Comparison of ENCODE assay signal across 34 cellular contexts in the genomic region with DNA sequence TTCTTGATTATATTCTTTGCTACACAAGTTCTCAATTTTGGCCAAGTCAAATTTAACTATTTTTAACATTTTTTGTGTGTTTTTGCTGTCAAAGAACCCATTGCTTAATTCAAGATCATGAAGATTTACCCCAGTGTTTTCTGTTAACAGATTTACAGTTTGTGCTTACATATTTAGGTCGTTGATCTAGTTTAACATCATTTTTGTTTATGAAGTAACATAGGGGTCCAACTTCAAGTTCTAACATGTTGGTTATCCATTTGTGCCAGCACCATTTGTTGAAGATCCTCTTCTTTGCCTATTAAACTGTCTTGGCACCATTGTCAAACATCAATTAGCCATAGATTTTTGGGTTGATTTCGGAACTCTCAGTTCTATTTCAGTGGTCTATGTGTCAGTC.
"Had no signal": no experiment of that assay in that cellular context is flagged by ENCODE, and none has a peak within 500 bp of the region (broad histone marks: within the 10 kb centered on the region; RNA-seq: fewer than 3 reads in every experiment).

No MANE protein-coding gene starts in this region.

- DNase-seq: Karpas-422, Kasumi-1, MG63, MM.1S, MV-4-11, NCI-H1048, NCI-H1092, NCI-H1092 treated with DMSO at 0.1 percent for 48 hours, NCI-H1105, NCI-H1105 treated with DMSO at 0.1 percent for 48 hours, NCI-H1417, NCI-H1417 treated with DMSO at 0.1 percent for 48 hours, NCI-H1436, NCI-H1436 treated with DMSO at 0.1 percent for 48 hours, NCI-H146, NCI-H1694, NCI-H1694 treated with DMSO at 0.1 percent for 48 hours, NCI-H187, NCI-H187 treated with DMSO at 0.1 percent for 48 hours, NCI-H1930, NCI-H2029, NCI-H2029 treated with DMSO at 0.1 percent for 48 hours, NCI-H2081, NCI-H2081 treated with DMSO at 0.1 percent for 48 hours, NCI-H2107, NCI-H2171, NCI-H2171 treated with DMSO at 0.1 percent for 48 hours, NCI-H2227 treated with DMSO at 0.1 percent for 48 hours, NCI-H226, NCI-H345, NCI-H446, NCI-H446 treated with DMSO at 0.1 percent for 48 hours, NCI-H510A, NCI-H510A treated with DMSO at 0.1 percent for 48 hours had no signal

- H3K27me3 ChIP-seq: MG63 had no signal

- H3K36me3 ChIP-seq: MG63 had no signal

- H3K4me3 ChIP-seq: MG63 had no signal
